ENCODE assay signal across 1 cellular context in the genomic region with DNA sequence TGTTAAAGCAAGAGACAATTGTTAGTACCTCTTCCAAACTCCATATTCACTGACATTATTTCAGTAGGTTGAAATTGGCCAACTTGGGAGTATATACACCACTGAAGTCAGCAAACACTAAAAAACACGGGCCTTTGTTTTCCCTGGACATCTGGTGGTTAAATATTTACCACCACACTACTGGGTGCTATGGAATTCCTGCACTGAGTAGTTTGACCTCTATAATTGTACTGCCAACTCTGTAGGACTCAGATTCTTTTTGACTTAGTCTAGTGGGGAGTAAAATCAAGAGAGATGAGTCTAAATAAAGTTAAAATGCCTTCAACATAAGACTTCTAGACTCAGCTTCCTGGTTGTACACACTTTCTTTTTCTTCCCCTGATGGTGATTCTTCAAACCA.
TF ChIP-seq lines count a peak whose summit lies in the region.

No MANE protein-coding gene starts in this region.

TF ChIP-seq in HepG2, 621 proteins besides CTCF, POLR2A, EP300 and RAD21 (continued from another document and continues in another):
- TF ChIP-seq, protein P1, sequence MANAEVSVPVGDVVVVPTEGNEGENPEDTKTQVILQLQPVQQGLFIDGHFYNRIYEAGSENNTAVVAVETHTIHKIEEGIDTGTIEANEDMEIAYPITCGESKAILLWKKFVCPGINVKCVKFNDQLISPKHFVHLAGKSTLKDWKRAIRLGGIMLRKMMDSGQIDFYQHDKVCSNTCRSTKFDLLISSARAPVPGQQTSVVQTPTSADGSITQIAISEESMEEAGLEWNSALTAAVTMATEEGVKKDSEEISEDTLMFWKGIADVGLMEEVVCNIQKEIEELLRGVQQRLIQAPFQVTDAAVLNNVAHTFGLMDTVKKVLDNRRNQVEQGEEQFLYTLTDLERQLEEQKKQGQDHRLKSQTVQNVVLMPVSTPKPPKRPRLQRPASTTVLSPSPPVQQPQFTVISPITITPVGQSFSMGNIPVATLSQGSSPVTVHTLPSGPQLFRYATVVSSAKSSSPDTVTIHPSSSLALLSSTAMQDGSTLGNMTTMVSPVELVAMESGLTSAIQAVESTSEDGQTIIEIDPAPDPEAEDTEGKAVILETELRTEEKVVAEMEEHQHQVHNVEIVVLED (CRISPR knock-in tag; IDR thresholded peaks at IDR 0.05; ENCODE audit: borderline replicate concordance), result no peak
- TF ChIP-seq, protein P2, sequence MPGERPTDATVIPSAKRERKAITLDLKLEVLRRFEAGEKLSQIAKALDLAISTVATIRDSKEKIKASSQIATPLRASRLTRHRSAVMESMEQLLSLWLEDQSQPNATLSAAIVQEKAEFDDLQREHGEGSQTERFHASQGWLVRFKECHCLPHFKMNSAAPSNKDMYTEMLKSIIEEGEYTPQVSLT (CRISPR knock-in tag; IDR thresholded peaks at IDR 0.05; ENCODE audit: borderline replicate concordance, low read depth), result no peak
- TF ChIP-seq ZNF333 (CRISPR knock-in tag; IDR thresholded peaks at IDR 0.05; ENCODE audit: borderline replicate concordance) (no peak), ZSCAN25 (CRISPR knock-in tag; IDR thresholded peaks at IDR 0.05) (no peak), POGZ (CRISPR knock-in tag; IDR thresholded peaks at IDR 0.05) (peak; percentile 45; the same call in 1 of the 2 replicates), MED1 (CRISPR knock-in tag; IDR thresholded peaks at IDR 0.05) (peak; percentile 57; the same call in 1 of the 2 replicates), CCDC6 (CRISPR knock-in tag; IDR thresholded peaks at IDR 0.05) (no peak), ZNF24 (IDR thresholded peaks at IDR 0.05) (no peak), KDM5B (CRISPR knock-in tag; IDR thresholded peaks at IDR 0.05; ENCODE audit: borderline replicate concordance) (no peak), ZNF724P (CRISPR knock-in tag; IDR thresholded peaks at IDR 0.05; ENCODE audit: borderline replicate concordance) (no peak), MAFF (IDR thresholded peaks at IDR 0.05; ENCODE audit: low read depth, low read length) (0 out of 2 replicates have a peak, but pooled peaks have one; percentile 5), RBM39 (IDR thresholded peaks at IDR 0.05; ENCODE audit: low read depth, low read length, poor library complexity, severe bottlenecking) (no peak), GPN1 (CRISPR knock-in tag; IDR thresholded peaks at IDR 0.05; ENCODE audit: borderline replicate concordance) (no peak), TOE1 (CRISPR knock-in tag; IDR thresholded peaks at IDR 0.05) (no peak), TAF1 (CRISPR knock-in tag; IDR thresholded peaks at IDR 0.05) (no peak), ZNF12 (CRISPR knock-in tag; IDR thresholded peaks at IDR 0.05) (no peak), ZNF263 (CRISPR knock-in tag; IDR thresholded peaks at IDR 0.05) (no peak), PHF21A (CRISPR knock-in tag; IDR thresholded peaks at IDR 0.05) (no peak), SP140L (CRISPR knock-in tag; IDR thresholded peaks at IDR 0.05; ENCODE audit: borderline replicate concordance) (no peak), PAX8 (CRISPR knock-in tag; IDR thresholded peaks at IDR 0.05; ENCODE audit: borderline replicate concordance) (no peak), HNRNPK (IDR thresholded peaks at IDR 0.05; ENCODE audit: low read depth, low read length, poor library complexity, severe bottlenecking) (no peak), SIX4 (CRISPR knock-in tag; IDR thresholded peaks at IDR 0.05) (no peak), PAF1 (CRISPR knock-in tag; IDR thresholded peaks at IDR 0.05) (no peak), ZMYM4 (CRISPR knock-in tag; IDR thresholded peaks at IDR 0.05) (no peak), ZNF672 (CRISPR knock-in tag; IDR thresholded peaks at IDR 0.05) (no peak), ZNF563 (CRISPR knock-in tag; IDR thresholded peaks at IDR 0.05) (no peak), ZNF253 (CRISPR knock-in tag; IDR thresholded peaks at IDR 0.05; ENCODE audit: borderline replicate concordance) (no peak), ARNT2 (CRISPR knock-in tag; IDR thresholded peaks at IDR 0.05; ENCODE audit: low read depth) (no peak), SRF (IDR thresholded peaks at IDR 0.05; ENCODE audit: low read depth, low read length) (no peak), CEBPG (CRISPR knock-in tag; IDR thresholded peaks at IDR 0.05) (peak; percentile 71), MTF2 (CRISPR knock-in tag; IDR thresholded peaks at IDR 0.05; ENCODE audit: borderline replicate concordance) (no peak), ZNF296 (CRISPR knock-in tag; conservative IDR thresholded peaks at IDR 0.05) (no peak), SAFB2 (CRISPR knock-in tag; IDR thresholded peaks at IDR 0.05; ENCODE audit: borderline replicate concordance, low read depth) (no peak), BCL6 (CRISPR knock-in tag; IDR thresholded peaks at IDR 0.05) (peak; percentile 77), ARNTL (CRISPR knock-in tag; IDR thresholded peaks at IDR 0.05) (no peak), ZNF274 (CRISPR knock-in tag; IDR thresholded peaks at IDR 0.05) (no peak), MZF1 (CRISPR knock-in tag; IDR thresholded peaks at IDR 0.05; ENCODE audit: borderline replicate concordance) (no peak), YEATS2 (CRISPR knock-in tag; IDR thresholded peaks at IDR 0.05; ENCODE audit: borderline replicate concordance) (no peak), ZNF326 (CRISPR knock-in tag; IDR thresholded peaks at IDR 0.05; ENCODE audit: borderline replicate concordance) (no peak), ZNF878 (CRISPR knock-in tag; IDR thresholded peaks at IDR 0.05) (no peak), GTF2F1 (IDR thresholded peaks at IDR 0.05; ENCODE audit: low read length) (no peak)
- TF ChIP-seq, protein P3, sequence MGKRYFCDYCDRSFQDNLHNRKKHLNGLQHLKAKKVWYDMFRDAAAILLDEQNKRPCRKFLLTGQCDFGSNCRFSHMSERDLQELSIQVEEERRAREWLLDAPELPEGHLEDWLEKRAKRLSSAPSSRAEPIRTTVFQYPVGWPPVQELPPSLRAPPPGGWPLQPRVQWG (CRISPR knock-in tag; IDR thresholded peaks at IDR 0.05; ENCODE audit: borderline replicate concordance, low read depth), result no peak
- TF ChIP-seq, protein P4, sequence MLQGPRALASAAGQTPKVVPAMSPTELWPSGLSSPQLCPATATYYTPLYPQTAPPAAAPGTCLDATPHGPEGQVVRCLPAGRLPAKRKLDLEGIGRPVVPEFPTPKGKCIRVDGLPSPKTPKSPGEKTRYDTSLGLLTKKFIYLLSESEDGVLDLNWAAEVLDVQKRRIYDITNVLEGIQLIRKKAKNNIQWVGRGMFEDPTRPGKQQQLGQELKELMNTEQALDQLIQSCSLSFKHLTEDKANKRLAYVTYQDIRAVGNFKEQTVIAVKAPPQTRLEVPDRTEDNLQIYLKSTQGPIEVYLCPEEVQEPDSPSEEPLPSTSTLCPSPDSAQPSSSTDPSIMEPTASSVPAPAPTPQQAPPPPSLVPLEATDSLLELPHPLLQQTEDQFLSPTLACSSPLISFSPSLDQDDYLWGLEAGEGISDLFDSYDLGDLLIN (CRISPR knock-in tag; IDR thresholded peaks at IDR 0.05; ENCODE audit: borderline replicate concordance), result no peak
- TF ChIP-seq, protein P5, sequence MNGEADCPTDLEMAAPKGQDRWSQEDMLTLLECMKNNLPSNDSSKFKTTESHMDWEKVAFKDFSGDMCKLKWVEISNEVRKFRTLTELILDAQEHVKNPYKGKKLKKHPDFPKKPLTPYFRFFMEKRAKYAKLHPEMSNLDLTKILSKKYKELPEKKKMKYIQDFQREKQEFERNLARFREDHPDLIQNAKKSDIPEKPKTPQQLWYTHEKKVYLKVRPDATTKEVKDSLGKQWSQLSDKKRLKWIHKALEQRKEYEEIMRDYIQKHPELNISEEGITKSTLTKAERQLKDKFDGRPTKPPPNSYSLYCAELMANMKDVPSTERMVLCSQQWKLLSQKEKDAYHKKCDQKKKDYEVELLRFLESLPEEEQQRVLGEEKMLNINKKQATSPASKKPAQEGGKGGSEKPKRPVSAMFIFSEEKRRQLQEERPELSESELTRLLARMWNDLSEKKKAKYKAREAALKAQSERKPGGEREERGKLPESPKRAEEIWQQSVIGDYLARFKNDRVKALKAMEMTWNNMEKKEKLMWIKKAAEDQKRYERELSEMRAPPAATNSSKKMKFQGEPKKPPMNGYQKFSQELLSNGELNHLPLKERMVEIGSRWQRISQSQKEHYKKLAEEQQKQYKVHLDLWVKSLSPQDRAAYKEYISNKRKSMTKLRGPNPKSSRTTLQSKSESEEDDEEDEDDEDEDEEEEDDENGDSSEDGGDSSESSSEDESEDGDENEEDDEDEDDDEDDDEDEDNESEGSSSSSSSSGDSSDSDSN (CRISPR knock-in tag; IDR thresholded peaks at IDR 0.05), result no peak
- TF ChIP-seq, protein P6, sequence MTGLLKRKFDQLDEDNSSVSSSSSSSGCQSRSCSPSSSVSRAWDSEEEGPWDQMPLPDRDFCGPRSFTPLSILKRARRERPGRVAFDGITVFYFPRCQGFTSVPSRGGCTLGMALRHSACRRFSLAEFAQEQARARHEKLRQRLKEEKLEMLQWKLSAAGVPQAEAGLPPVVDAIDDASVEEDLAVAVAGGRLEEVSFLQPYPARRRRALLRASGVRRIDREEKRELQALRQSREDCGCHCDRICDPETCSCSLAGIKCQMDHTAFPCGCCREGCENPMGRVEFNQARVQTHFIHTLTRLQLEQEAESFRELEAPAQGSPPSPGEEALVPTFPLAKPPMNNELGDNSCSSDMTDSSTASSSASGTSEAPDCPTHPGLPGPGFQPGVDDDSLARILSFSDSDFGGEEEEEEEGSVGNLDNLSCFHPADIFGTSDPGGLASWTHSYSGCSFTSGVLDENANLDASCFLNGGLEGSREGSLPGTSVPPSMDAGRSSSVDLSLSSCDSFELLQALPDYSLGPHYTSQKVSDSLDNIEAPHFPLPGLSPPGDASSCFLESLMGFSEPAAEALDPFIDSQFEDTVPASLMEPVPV (CRISPR knock-in tag; IDR thresholded peaks at IDR 0.05), result no peak
- TF ChIP-seq, protein P7, sequence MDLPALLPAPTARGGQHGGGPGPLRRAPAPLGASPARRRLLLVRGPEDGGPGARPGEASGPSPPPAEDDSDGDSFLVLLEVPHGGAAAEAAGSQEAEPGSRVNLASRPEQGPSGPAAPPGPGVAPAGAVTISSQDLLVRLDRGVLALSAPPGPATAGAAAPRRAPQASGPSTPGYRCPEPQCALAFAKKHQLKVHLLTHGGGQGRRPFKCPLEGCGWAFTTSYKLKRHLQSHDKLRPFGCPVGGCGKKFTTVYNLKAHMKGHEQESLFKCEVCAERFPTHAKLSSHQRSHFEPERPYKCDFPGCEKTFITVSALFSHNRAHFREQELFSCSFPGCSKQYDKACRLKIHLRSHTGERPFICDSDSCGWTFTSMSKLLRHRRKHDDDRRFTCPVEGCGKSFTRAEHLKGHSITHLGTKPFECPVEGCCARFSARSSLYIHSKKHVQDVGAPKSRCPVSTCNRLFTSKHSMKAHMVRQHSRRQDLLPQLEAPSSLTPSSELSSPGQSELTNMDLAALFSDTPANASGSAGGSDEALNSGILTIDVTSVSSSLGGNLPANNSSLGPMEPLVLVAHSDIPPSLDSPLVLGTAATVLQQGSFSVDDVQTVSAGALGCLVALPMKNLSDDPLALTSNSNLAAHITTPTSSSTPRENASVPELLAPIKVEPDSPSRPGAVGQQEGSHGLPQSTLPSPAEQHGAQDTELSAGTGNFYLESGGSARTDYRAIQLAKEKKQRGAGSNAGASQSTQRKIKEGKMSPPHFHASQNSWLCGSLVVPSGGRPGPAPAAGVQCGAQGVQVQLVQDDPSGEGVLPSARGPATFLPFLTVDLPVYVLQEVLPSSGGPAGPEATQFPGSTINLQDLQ (CRISPR knock-in tag; IDR thresholded peaks at IDR 0.05), result no peak
- TF ChIP-seq, protein P8, sequence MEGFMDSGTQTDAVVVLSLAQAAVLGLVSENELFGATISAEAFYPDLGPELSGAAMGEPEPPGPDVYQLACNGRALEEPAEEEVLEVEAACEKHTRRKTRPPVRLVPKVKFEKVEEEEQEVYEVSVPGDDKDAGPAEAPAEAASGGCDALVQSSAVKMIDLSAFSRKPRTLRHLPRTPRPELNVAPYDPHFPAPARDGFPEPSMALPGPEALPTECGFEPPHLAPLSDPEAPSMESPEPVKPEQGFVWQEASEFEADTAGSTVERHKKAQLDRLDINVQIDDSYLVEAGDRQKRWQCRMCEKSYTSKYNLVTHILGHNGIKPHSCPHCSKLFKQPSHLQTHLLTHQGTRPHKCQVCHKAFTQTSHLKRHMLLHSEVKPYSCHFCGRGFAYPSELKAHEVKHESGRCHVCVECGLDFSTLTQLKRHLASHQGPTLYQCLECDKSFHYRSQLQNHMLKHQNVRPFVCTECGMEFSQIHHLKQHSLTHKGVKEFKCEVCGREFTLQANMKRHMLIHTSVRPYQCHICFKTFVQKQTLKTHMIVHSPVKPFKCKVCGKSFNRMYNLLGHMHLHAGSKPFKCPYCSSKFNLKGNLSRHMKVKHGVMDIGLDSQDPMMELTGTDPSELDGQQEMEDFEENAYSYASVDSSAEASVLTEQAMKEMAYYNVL (CRISPR knock-in tag; IDR thresholded peaks at IDR 0.05; ENCODE audit: borderline replicate concordance), result peak; percentile 45; the same call in 1 of the 2 replicates
- TF ChIP-seq, protein P9, sequence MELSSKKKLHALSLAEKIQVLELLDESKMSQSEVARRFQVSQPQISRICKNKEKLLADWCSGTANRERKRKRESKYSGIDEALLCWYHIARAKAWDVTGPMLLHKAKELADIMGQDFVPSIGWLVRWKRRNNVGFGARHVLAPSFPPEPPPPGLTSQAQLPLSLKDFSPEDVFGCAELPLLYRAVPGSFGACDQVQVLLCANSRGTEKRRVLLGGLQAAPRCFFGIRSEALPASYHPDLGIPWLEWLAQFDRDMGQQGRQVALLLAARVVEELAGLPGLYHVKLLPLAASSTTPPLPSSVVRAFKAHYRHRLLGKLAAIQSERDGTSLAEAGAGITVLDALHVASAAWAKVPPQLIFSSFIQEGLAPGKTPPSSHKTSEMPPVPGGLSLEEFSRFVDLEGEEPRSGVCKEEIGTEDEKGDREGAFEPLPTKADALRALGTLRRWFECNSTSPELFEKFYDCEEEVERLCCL (CRISPR knock-in tag; IDR thresholded peaks at IDR 0.05; ENCODE audit: borderline replicate concordance), result no peak
- TF ChIP-seq, protein P10, sequence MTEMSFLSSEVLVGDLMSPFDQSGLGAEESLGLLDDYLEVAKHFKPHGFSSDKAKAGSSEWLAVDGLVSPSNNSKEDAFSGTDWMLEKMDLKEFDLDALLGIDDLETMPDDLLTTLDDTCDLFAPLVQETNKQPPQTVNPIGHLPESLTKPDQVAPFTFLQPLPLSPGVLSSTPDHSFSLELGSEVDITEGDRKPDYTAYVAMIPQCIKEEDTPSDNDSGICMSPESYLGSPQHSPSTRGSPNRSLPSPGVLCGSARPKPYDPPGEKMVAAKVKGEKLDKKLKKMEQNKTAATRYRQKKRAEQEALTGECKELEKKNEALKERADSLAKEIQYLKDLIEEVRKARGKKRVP (CRISPR knock-in tag; IDR thresholded peaks at IDR 0.05), result no peak
- TF ChIP-seq, protein P11, sequence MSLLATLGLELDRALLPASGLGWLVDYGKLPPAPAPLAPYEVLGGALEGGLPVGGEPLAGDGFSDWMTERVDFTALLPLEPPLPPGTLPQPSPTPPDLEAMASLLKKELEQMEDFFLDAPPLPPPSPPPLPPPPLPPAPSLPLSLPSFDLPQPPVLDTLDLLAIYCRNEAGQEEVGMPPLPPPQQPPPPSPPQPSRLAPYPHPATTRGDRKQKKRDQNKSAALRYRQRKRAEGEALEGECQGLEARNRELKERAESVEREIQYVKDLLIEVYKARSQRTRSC (CRISPR knock-in tag; IDR thresholded peaks at IDR 0.05; ENCODE audit: low read depth), result no peak
